12 cellular contexts compared by ENCODE assay signal in the genomic region with DNA sequence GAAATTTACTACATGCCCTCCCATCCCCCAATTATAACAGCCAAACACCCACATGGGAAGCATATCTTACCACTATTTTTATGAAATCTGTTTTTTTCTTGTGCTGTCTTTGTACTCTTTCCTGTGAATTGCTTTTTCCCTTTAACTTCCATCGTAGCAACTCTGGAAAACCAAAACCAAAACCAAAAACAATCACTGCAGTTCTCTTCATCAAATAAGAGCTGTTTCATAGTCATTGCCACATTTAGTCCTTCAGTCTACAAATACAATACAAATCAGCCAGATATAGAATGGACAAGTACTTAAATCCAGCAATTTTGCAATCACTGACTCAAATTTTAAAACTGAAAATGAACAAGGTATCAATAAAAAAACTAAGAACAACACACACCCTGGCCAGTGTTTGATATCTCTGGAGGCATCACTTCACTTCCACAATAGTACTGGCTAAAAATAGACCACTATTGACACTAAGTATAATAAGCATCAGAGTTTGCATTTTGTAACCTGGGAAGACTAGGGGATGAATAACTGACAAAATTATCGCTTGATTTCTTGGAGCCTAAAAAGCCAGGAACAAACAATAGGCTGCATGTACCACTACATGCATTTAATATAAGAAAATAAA. TPM values are rescaled to one million over a fixed set of nuclear protein-coding genes. Genes with fewer than 3 reads are reported as not detected.
DNase-seq lines count a peak whose midpoint lies in the region; ATAC-seq, FAIRE-seq and TF ChIP-seq lines count a peak whose summit lies in the region.
"Had no signal": no experiment of that assay in that cellular context is flagged by ENCODE, and none has a peak within 500 bp of the region (broad histone marks: within the 10 kb centered on the region; RNA-seq: fewer than 3 reads in every experiment).

No MANE protein-coding gene starts in this region.

- TF ChIP-seq RAD21 in SK-N-SH (IDR thresholded peaks at IDR 0.05; ENCODE audit: low read length): no peak

- H2AFZ ChIP-seq in SK-N-SH (ENCODE audit: low read depth): no peak overlapping the region
- no peak overlapping the region for H2AFZ ChIP-seq in astrocyte (ENCODE audit: low read depth, low read length)

- no peaks in the 10 kb centered on the region for H3K27me3 ChIP-seq in SK-N-SH (ENCODE audit: insufficient read depth)
- no peaks in the 10 kb centered on the region for H3K27me3 ChIP-seq in astrocyte (ENCODE audit: insufficient read depth, low read length)

- no peaks in the 10 kb centered on the region for H3K9me3 Mint-ChIP-seq in astrocyte (ENCODE audit: unreplicated experiment)

- ATAC-seq in SK-N-SH treated with all-trans-retinoic acid at 6 μM for 48 hours: no peak
- ATAC-seq in HG02610 (IDR thresholded peaks at IDR 0.05; ENCODE audit: unreplicated experiment): no peak

- TF ChIP-seq EP300 in SK-N-SH (IDR thresholded peaks at IDR 0.05; ENCODE audit: borderline replicate concordance in 1 of 2, low read depth in 1 of 2, low read length in 1 of 2): no peak

- CTCF ChIA-PET in SK-N-SH (lab: Yijun Ruan, JAX): interaction anchor here (0.6 to 3.5 kb wide), 7 partner anchors 14 to 922 kb away, joined by 3 to 19 read pairs (median 4); no protein-coding TSS in a partner anchor

- peaks cover 19% of the 10 kb centered on the region for H3K4me1 Mint-ChIP-seq in astrocyte (ENCODE audit: low read depth, unreplicated experiment)

- no peak overlapping the region for H3K9ac ChIP-seq in SK-N-SH
- peak overlapping the region; percentile 16 for H3K9ac ChIP-seq in astrocyte (ENCODE audit: low read length)
- H3K9ac ChIP-seq in kidney (ENCODE audit: low read length in 2 of 2): peak overlapping the region; percentile 8 to 42

- TF ChIP-seq CTCF in SK-N-SH (IDR thresholded peaks at IDR 0.05) (no peak), astrocyte (IDR thresholded peaks at IDR 0.05; ENCODE audit: insufficient read depth, low read depth, low read length) (no peak), kidney (IDR thresholded peaks at IDR 0.05; ENCODE audit: borderline replicate concordance, extremely low read depth, insufficient read depth) (no peak)

- peak; percentile 17 for FAIRE-seq in astrocyte (lab: Jason Lieb, UNC)
- peak; percentile 11 for FAIRE-seq in kidney (lab: Jason Lieb, UNC)
- FAIRE-seq: HTR-8/SVneo had no signal

- H4K20me1 ChIP-seq in SK-N-SH (ENCODE audit: insufficient read depth) (peaks cover 60% of the 10 kb centered on the region), astrocyte (ENCODE audit: insufficient read depth, low read length) (peaks cover 76% of the 10 kb centered on the region)

- no peak overlapping the region for H3K4me3 ChIP-seq in SK-N-SH (ENCODE audit: low read depth in 2 of 2, low read length in 1 of 2)
- H3K4me3 ChIP-seq in astrocyte (ENCODE audit: insufficient read depth, low read depth, low read length): no peak overlapping the region
- peak overlapping the region; percentile 33 to 44 for H3K4me3 ChIP-seq in kidney (ENCODE audit: low read length in 2 of 2)
- H3K4me3 ChIP-seq: HAP-1 had no signal

- peaks cover 97% of the 10 kb centered on the region for H3K79me2 ChIP-seq in SK-N-SH (ENCODE audit: insufficient read depth)
- H3K79me2 ChIP-seq in astrocyte (ENCODE audit: insufficient read depth, low read length): peaks cover 95% of the 10 kb centered on the region

- peaks cover 13 to 23% of the 10 kb centered on the region in 2 experiments; a peak in 3 of 4 replicates for H3K4me1 ChIP-seq in SK-N-SH (ENCODE audit: control insufficient read depth in 1 of 2, insufficient read depth in 2 of 2, low read depth in 1 of 2, low read length in 1 of 2)
- H3K4me1 ChIP-seq in astrocyte (ENCODE audit: insufficient read depth, low read length): peaks cover 21% of the 10 kb centered on the region
- H3K4me1 ChIP-seq in kidney (ENCODE audit: control insufficient read depth in 1 of 2, insufficient read depth in 1 of 2, low read depth in 1 of 2, low read length in 2 of 2): peaks cover 21 to 26% of the 10 kb centered on the region in 2 donors

- peak overlapping the region; percentile 51 for H3K4me3 Mint-ChIP-seq in astrocyte (ENCODE audit: unreplicated experiment)

- intact Hi-C loops in kidney (cut with DNase I): no loop called here

- no peaks in the 10 kb centered on the region for H3K36me3 Mint-ChIP-seq in astrocyte (ENCODE audit: low read depth, unreplicated experiment)

- H3K27ac Mint-ChIP-seq in astrocyte (ENCODE audit: unreplicated experiment): no peak overlapping the region

- H3F3A ChIP-seq in SK-N-SH (replicated peaks; ENCODE audit: insufficient read depth): no peaks in the 10 kb centered on the region

- POLR2A ChIA-PET in SK-N-SH (lab: Yijun Ruan, JAX): no interaction called here

- DNase-seq in SK-N-SH (no peak), astrocyte (ENCODE audit: low read depth) (no peak), kidney (no peak), superior temporal gyrus (ENCODE audit: extremely low spot score) (no peak)
- no peak for DNase-seq in stimulated activated CD4-positive, alpha-beta T cell treated with anti-CD3 and anti-CD28 coated beads, Interleukin-4, amount 100 ng/mL, for 1 hour
- DNase-seq: activated CD4-positive, alpha-beta T cell treated with anti-CD3 and anti-CD28 coated beads, Interleukin-2, amount 50 U/mL, for 1 hour; cortex of kidney had no signal

- H3K36me3 ChIP-seq in SK-N-SH (replicated peaks in 1 of 2; ENCODE audit: control insufficient read depth in 1 of 2, insufficient read depth in 2 of 2, low read length in 1 of 2): peaks cover 48 to 55% of the 10 kb centered on the region in 2 experiments
- H3K36me3 ChIP-seq in astrocyte (ENCODE audit: insufficient read depth, low read length): peaks cover 29% of the 10 kb centered on the region
- peaks cover 12 to 15% of the 10 kb centered on the region in 2 donors for H3K36me3 ChIP-seq in kidney (ENCODE audit: control insufficient read depth in 1 of 2, insufficient read depth in 2 of 2, low read length in 2 of 2)

- WGBS in SK-N-SH (ENCODE audit: low lambda C conversion rate): 63% methylated on average over 2 of the region's 2 CpGs

- H3K27ac ChIP-seq in SK-N-SH (ENCODE audit: low read depth in 2 of 2, low read length in 1 of 2): peak overlapping the region in 1 of 2 experiments; percentile 11; a peak in 1 of 4 replicates
- no peak overlapping the region for H3K27ac ChIP-seq in astrocyte (ENCODE audit: low read depth, low read length)
- H3K27ac ChIP-seq in kidney (ENCODE audit: low read depth in 2 of 2, low read length in 2 of 2): peak overlapping the region; percentile 53 to 77
- H3K27ac ChIP-seq in temporal lobe (ENCODE audit: low read depth, low read length): peak overlapping the region; percentile 10

- H3K27me3 Mint-ChIP-seq in astrocyte (ENCODE audit: low read depth, unreplicated experiment): no peaks in the 10 kb centered on the region

- H3K9me3 ChIP-seq in SK-N-SH (no peaks in the 10 kb centered on the region), astrocyte (ENCODE audit: insufficient read depth, low read depth, low read length) (no peaks in the 10 kb centered on the region), kidney (ENCODE audit: control insufficient read depth in 1 of 2, low read length in 2 of 2) (no peaks in the 10 kb centered on the region)
- H3K9me3 ChIP-seq: HAP-1 had no signal

- H3K4me2 ChIP-seq in SK-N-SH: peak overlapping the region; percentile 36
- H3K4me2 ChIP-seq in astrocyte (ENCODE audit: low read length): peak overlapping the region; percentile 55

- no peaks in the 10 kb centered on the region for H3K9me2 ChIP-seq in SK-N-SH

TF ChIP-seq in SK-N-SH, 30 proteins besides CTCF, POLR2A, EP300 and RAD21 (continues in another document):
- TF ChIP-seq JUND (IDR thresholded peaks at IDR 0.05): no peak
- no peak for TF ChIP-seq GABPA (IDR thresholded peaks at IDR 0.05; ENCODE audit: low read depth)
- TF ChIP-seq NFIC (IDR thresholded peaks at IDR 0.05; ENCODE audit: borderline replicate concordance): no peak
- TF ChIP-seq GATA2 (CRISPR knock-in tag; IDR thresholded peaks at IDR 0.05): no peak
- no peak for TF ChIP-seq ELF1 (IDR thresholded peaks at IDR 0.05)
- no peak for TF ChIP-seq TCF12 (IDR thresholded peaks at IDR 0.05)
- TF ChIP-seq RFX5 (IDR thresholded peaks at IDR 0.05; ENCODE audit: low read length): no peak
- TF ChIP-seq YY1 (IDR thresholded peaks at IDR 0.05; ENCODE audit: low read depth): no peak
- TF ChIP-seq TAF1 (IDR thresholded peaks at IDR 0.05; ENCODE audit: borderline replicate concordance, low read depth, low read length): no peak
- no peak for TF ChIP-seq TEAD4 (IDR thresholded peaks at IDR 0.05; ENCODE audit: borderline replicate concordance, insufficient read depth)
- TF ChIP-seq POLR2AphosphoS5 (IDR thresholded peaks at IDR 0.05; ENCODE audit: low read depth, low read length): no peak
- TF ChIP-seq SIN3A (IDR thresholded peaks at IDR 0.05; ENCODE audit: borderline replicate concordance, low read depth, low read length): no peak

TF ChIP-seq in SK-N-SH treated with all-trans-retinoic acid at 6 μM for 48 hours, 23 proteins besides CTCF, POLR2A, EP300 and RAD21 (continues in another document):
- TF ChIP-seq, protein P1, sequence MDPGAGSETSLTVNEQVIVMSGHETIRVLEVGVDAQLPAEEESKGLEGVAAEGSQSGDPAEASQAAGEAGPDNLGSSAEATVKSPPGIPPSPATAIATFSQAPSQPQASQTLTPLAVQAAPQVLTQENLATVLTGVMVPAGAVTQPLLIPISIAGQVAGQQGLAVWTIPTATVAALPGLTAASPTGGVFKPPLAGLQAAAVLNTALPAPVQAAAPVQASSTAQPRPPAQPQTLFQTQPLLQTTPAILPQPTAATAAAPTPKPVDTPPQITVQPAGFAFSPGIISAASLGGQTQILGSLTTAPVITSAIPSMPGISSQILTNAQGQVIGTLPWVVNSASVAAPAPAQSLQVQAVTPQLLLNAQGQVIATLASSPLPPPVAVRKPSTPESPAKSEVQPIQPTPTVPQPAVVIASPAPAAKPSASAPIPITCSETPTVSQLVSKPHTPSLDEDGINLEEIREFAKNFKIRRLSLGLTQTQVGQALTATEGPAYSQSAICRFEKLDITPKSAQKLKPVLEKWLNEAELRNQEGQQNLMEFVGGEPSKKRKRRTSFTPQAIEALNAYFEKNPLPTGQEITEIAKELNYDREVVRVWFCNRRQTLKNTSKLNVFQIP (CRISPR knock-in tag; IDR thresholded peaks at IDR 0.05; ENCODE audit: borderline replicate concordance, low read depth): no peak
- TF ChIP-seq PPARA (CRISPR knock-in tag; IDR thresholded peaks at IDR 0.05; ENCODE audit: borderline replicate concordance): no peak
- no peak for TF ChIP-seq TOX (CRISPR knock-in tag; IDR thresholded peaks at IDR 0.05; ENCODE audit: borderline replicate concordance)
- TF ChIP-seq TCF4 (CRISPR knock-in tag; IDR thresholded peaks at IDR 0.05; ENCODE audit: borderline replicate concordance): no peak
- no peak for TF ChIP-seq ISL1 (CRISPR knock-in tag; IDR thresholded peaks at IDR 0.05)
- TF ChIP-seq ZFP3 (CRISPR knock-in tag; IDR thresholded peaks at IDR 0.05): no peak
- no peak for TF ChIP-seq ZNF8 (CRISPR knock-in tag; IDR thresholded peaks at IDR 0.05)
- TF ChIP-seq ZNF565 (CRISPR knock-in tag; conservative IDR thresholded peaks at IDR 0.05; ENCODE audit: low read depth): no peak
- no peak for TF ChIP-seq ZC3H10 (CRISPR knock-in tag; IDR thresholded peaks at IDR 0.05)

RNA-seq across cellular contexts. Expression of gene PUM3, which starts 5.4 kb away (rescaled TPM):
- polyA plus RNA-seq in SK-N-SH (2012; rRNA removed) (33.0 and 40.8 TPM in 2 replicates), kidney (ENCODE audit: insufficient read depth, low read depth, low replicate concordance) (42.7 TPM)
- polyA plus RNA-seq in SK-N-SH (2012; cell fraction: cytosol; rRNA removed): 37.8 and 45.1 TPM in 2 replicates
- polyA plus RNA-seq in SK-N-SH (2012; cell fraction: nucleus; rRNA removed): 57.6 and 70.3 TPM in 2 replicates
- total RNA-seq in astrocyte (58.0 and 64.2 TPM in 2 replicates), kidney (51.4 TPM), temporal lobe (30.2 TPM)

Comparison
In these comparisons a context has a peak if more than half of its experiments do, and no peak if none do; other contexts are left out.
1. H3K4me3 ChIP-seq: peak in kidney (2 of 2); none in SK-N-SH (0 of 2) and astrocyte (single experiment).